ENCODE assay signal across 8 cellular contexts in the genomic region with DNA sequence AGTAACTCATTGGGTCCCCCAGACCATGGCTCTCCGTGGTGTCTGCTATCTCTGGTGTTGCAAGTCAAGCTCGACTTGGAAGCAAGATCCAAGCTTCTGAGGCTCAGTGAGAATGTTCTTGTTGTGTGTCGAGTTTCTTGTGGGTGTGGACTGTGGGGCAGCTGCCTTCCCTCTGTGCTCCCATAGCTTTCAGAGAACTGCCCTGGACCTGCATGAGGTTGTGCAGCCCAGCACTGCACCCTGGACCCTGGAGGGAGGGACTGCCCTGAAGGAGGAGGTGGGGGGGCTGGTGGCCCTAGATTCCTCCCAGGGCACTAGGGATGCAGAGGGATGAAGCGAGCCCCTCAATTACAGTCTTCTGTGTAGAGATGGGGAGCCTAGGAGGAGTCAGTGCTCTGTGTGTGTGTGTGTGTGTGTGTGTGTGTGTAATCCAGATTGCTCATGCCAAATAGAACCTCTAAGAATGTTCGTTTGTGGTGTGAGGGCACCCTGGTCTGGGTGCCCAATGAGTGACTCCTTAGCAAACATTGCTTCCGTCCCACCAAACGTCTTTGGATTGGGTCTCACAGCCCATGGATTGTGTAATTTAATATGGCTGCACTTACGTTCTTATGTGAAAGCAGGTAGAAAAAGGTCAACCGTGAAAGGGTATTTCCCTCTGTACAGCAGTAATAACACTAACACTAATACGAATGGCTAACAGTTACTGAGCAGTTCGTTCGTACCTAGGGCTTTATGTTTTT.
A peak's percentile ranks its signal among the peaks of the same experiment; 100 is the strongest.
DNase-seq lines count a peak whose midpoint lies in the region; ATAC-seq and TF ChIP-seq lines count a peak whose summit lies in the region.

No MANE protein-coding gene starts in this region.

- WGBS in mesenchymal stem cell: 97% methylated on average over 9 of the region's 12 CpGs
- 83% methylated on average over 12 of the region's 12 CpGs for WGBS in prostate gland

- no peak for TF ChIP-seq POLR2A in prostate gland (IDR thresholded peaks at IDR 0.05)

- no peak overlapping the region for H3K4me2 ChIP-seq in mesenchymal stem cell (ENCODE audit: low read length, poor library complexity, severe bottlenecking)

- H4K8ac ChIP-seq in mesenchymal stem cell (ENCODE audit: low read length): no peak overlapping the region

- H3K9ac ChIP-seq in mesenchymal stem cell (ENCODE audit: low read length): peak overlapping the region; percentile 58

- no peak overlapping the region for H3K23ac ChIP-seq in mesenchymal stem cell (ENCODE audit: low read length in 2 of 2)

- peak; percentile 35 for DNase-seq in Daoy (ENCODE audit: low read depth)
- peak; percentile 77 for DNase-seq in SIG-M5 (lab: John Stamatoyannopoulos, UW)
- no peak for DNase-seq in mesenchymal stem cell
- no peak for DNase-seq in prostate gland (ENCODE audit: low spot score)
- DNase-seq in NCI-H82 (lab: John Stamatoyannopoulos, UW): no peak
- DNase-seq in activated CD4-positive, CD25-positive, alpha-beta regulatory T cell treated with anti-CD3 and anti-CD28 coated beads, Interleukin-2, amount 50 U/mL, for 72 hours: no peak

- TF ChIP-seq CTCF in prostate gland (IDR thresholded peaks at IDR 0.05): no peak

- H3K18ac ChIP-seq in mesenchymal stem cell (ENCODE audit: low read depth in 1 of 2, low read length in 2 of 2): no peak overlapping the region

- no peak overlapping the region for H3K14ac ChIP-seq in mesenchymal stem cell (ENCODE audit: low read length in 2 of 2)

- no peaks in the 10 kb centered on the region for H3K9me3 ChIP-seq in mesenchymal stem cell (ENCODE audit: control insufficient read depth, low read length)
- no peaks in the 10 kb centered on the region for H3K9me3 ChIP-seq in prostate gland

- H2BK15ac ChIP-seq in mesenchymal stem cell (ENCODE audit: low read depth, poor library complexity, severe bottlenecking): no peak overlapping the region

- H3K36me3 ChIP-seq in mesenchymal stem cell (ENCODE audit: control insufficient read depth in 1 of 2, insufficient read depth in 2 of 2, low read depth in 1 of 2, low read length in 2 of 2) (peaks cover 0 to 4% of the 10 kb centered on the region in 2 experiments), prostate gland (no peaks in the 10 kb centered on the region)

- H3K27me3 ChIP-seq in mesenchymal stem cell (ENCODE audit: control insufficient read depth in 1 of 2, insufficient read depth in 1 of 2, low read length in 2 of 2) (no peaks in the 10 kb centered on the region), prostate gland (replicated peaks; ENCODE audit: insufficient read depth) (no peaks in the 10 kb centered on the region)

- H2BK12ac ChIP-seq in mesenchymal stem cell (ENCODE audit: low read length in 2 of 2): no peak overlapping the region

- intact Hi-C loops in prostate gland (cut with DNase I): no loop called here

- no peak overlapping the region for H4K91ac ChIP-seq in mesenchymal stem cell (ENCODE audit: low read length)

- H3K27ac ChIP-seq in mesenchymal stem cell (ENCODE audit: low read length, poor library complexity, severe bottlenecking) (no peak overlapping the region), prostate gland (no peak overlapping the region)

- H2BK5ac ChIP-seq in mesenchymal stem cell (ENCODE audit: low read depth, low read length, poor library complexity, severe bottlenecking): no peak overlapping the region

- H3K4me3 ChIP-seq in mesenchymal stem cell (ENCODE audit: insufficient read depth in 1 of 2, low read depth in 1 of 2, low read length in 2 of 2) (no peak overlapping the region), prostate gland (no peak overlapping the region)

- H3K4me1 ChIP-seq in mesenchymal stem cell (ENCODE audit: control insufficient read depth, insufficient read depth, low read depth, low read length): peaks cover 14% of the 10 kb centered on the region
- H3K4me1 ChIP-seq in prostate gland (replicated peaks): no peaks in the 10 kb centered on the region

- H2AK5ac ChIP-seq in mesenchymal stem cell (ENCODE audit: low read length, severe bottlenecking): no peak overlapping the region

- no peak overlapping the region for H2AFZ ChIP-seq in mesenchymal stem cell (ENCODE audit: low read depth, low read length)

- no peak overlapping the region for H3K4ac ChIP-seq in mesenchymal stem cell (ENCODE audit: low read depth in 1 of 2, low read length in 2 of 2)

- no peaks in the 10 kb centered on the region for H3K79me1 ChIP-seq in mesenchymal stem cell (replicated peaks; ENCODE audit: low read length, poor library complexity, severe bottlenecking)

- no peak overlapping the region for H2BK120ac ChIP-seq in mesenchymal stem cell (ENCODE audit: low read depth, low read length)

- ATAC-seq in HG02588 (IDR thresholded peaks at IDR 0.05; ENCODE audit: unreplicated experiment) (peak; percentile 31), HG02798 (IDR thresholded peaks at IDR 0.05; ENCODE audit: poor library complexity, unreplicated experiment) (no peak)

Comparison
In these comparisons a context has a peak if more than half of its experiments do, and no peak if none do; other contexts are left out.
1. DNase-seq: peak in Daoy (single experiment) and SIG-M5 (single experiment); none in mesenchymal stem cell (single experiment), prostate gland (single experiment), NCI-H82 (single experiment) and activated CD4-positive, CD25-positive, alpha-beta regulatory T cell treated with anti-CD3 and anti-CD28 coated beads, Interleukin-2, amount 50 U/mL, for 72 hours (single experiment).